In genomic region chr15:31974855-31975421, GRCh38 we compare ENCODE assay signal across 8 cellular contexts. TPM values are rescaled to one million over a fixed set of nuclear protein-coding genes. Genes with fewer than 3 reads are reported as not detected.
DNase-seq lines count a peak whose midpoint lies in the region; ATAC-seq and TF ChIP-seq lines count a peak whose summit lies in the region.

No MANE protein-coding gene starts in this region.

- no peaks in the 10 kb centered on the region for H3K27me3 ChIP-seq in DND-41 (ENCODE audit: insufficient read depth, low read length, poor library complexity)
- peaks cover 14% of the 10 kb centered on the region for H3K27me3 ChIP-seq in HUES64 (ENCODE audit: insufficient read depth, low read length)
- no peaks in the 10 kb centered on the region for H3K27me3 ChIP-seq in colonic mucosa
- H3K27me3 ChIP-seq in vagina: no peaks in the 10 kb centered on the region

- no peak overlapping the region for H3K4me2 ChIP-seq in DND-41 (ENCODE audit: insufficient read depth, low read length)

- H3K9ac ChIP-seq in DND-41 (ENCODE audit: low read depth, low read length) (no peak overlapping the region), HUES64 (ENCODE audit: low read depth, low read length) (no peak overlapping the region), colonic mucosa (ENCODE audit: low read depth in 2 of 2, low read length in 2 of 2) (peak overlapping the region; percentile 27 to 41)

- H3K27ac ChIP-seq in DND-41 (ENCODE audit: low read length): no peak overlapping the region
- H3K27ac ChIP-seq in HUES64 (ENCODE audit: low read depth, low read length): no peak overlapping the region
- no peak overlapping the region for H3K27ac ChIP-seq in colonic mucosa
- H3K27ac ChIP-seq in vagina: no peak overlapping the region

- no peak overlapping the region for H3K27ac Mint-ChIP-seq in mesothelial cell of epicardium

- peaks cover 2% of the 10 kb centered on the region for H3K4me1 Mint-ChIP-seq in mesothelial cell of epicardium

- no peak overlapping the region for H2AFZ ChIP-seq in DND-41 (ENCODE audit: low read depth, low read length)

- TF ChIP-seq CTCF in DND-41 (IDR thresholded peaks at IDR 0.05; ENCODE audit: borderline replicate concordance, extremely low read depth, low read length, poor library complexity, severe bottlenecking) (peak; percentile 71), colonic mucosa (IDR thresholded peaks at IDR 0.05) (peak; percentile 44), mesothelial cell of epicardium (IDR thresholded peaks at IDR 0.05; ENCODE audit: unreplicated experiment) (peak; percentile 81), vagina (IDR thresholded peaks at IDR 0.05) (peak in 1 of 3 experiments; percentile 31)

- DNase-seq in DND-41 (peak; percentile 30), SHP77 treated with DMSO at 0.1 percent for 48 hours (lab: John Stamatoyannopoulos, UW) (peak; percentile 56), colonic mucosa (peak; percentile 59), mesothelial cell of epicardium (ENCODE audit: low spot score in 2 of 2, unreplicated experiment in 2 of 2) (peak in 1 of 2 experiments; percentile 56), vagina (ENCODE audit: extremely low spot score in 2 of 2) (no peak)
- no peak for DNase-seq in activated effector memory CD4-positive, alpha-beta T cell treated with anti-CD3 and anti-CD28 coated beads, Interleukin-2, amount 50 U/mL, for 16 hours

- H3K36me3 Mint-ChIP-seq in mesothelial cell of epicardium: no peaks in the 10 kb centered on the region

- 28% methylated on average over 18 of the region's 18 CpGs for WGBS in HUES64

- H4K20me1 ChIP-seq in DND-41 (ENCODE audit: insufficient read depth, low read length): no peaks in the 10 kb centered on the region

- H3K9me3 ChIP-seq in DND-41 (ENCODE audit: insufficient read depth, low read length, severe bottlenecking) (no peaks in the 10 kb centered on the region), HUES64 (ENCODE audit: insufficient read depth, low read depth, low read length) (no peaks in the 10 kb centered on the region), colonic mucosa (no peaks in the 10 kb centered on the region), vagina (no peaks in the 10 kb centered on the region)

- no peaks in the 10 kb centered on the region for H3K79me2 ChIP-seq in DND-41 (ENCODE audit: insufficient read depth, low read length)

- peak overlapping the region; percentile 7 for H3K4me3 Mint-ChIP-seq in mesothelial cell of epicardium

- H3K36me3 ChIP-seq in DND-41 (ENCODE audit: insufficient read depth, low read length): no peaks in the 10 kb centered on the region
- no peaks in the 10 kb centered on the region for H3K36me3 ChIP-seq in HUES64 (ENCODE audit: insufficient read depth, low read length)
- H3K36me3 ChIP-seq in colonic mucosa: no peaks in the 10 kb centered on the region
- H3K36me3 ChIP-seq in vagina: no peaks in the 10 kb centered on the region

- no peak for TF ChIP-seq POLR2A in vagina (IDR thresholded peaks at IDR 0.05)

- intact Hi-C loops in colonic mucosa (cut with DNase I) (loop anchor here (10.0 kb wide), 1 partner anchor 330 kb away; no protein-coding TSS in a partner anchor), vagina (cut with DNase I) (no loop called here)

- ATAC-seq in DND-41 (ENCODE audit: insufficient read depth, low read depth) (peak; percentile 58; the same call in 2 of the 3 replicates), GM19463 (IDR thresholded peaks at IDR 0.05; ENCODE audit: unreplicated experiment) (no peak)

- H3K27me3 Mint-ChIP-seq in mesothelial cell of epicardium (ENCODE audit: low read depth): peaks cover 56% of the 10 kb centered on the region

- H3K4me1 ChIP-seq in DND-41 (ENCODE audit: insufficient read depth, low read length): no peaks in the 10 kb centered on the region
- H3K4me1 ChIP-seq in HUES64 (ENCODE audit: insufficient read depth, low read length): peaks cover 6% of the 10 kb centered on the region; the same call in 1 of the 2 replicates
- H3K4me1 ChIP-seq in colonic mucosa: peaks cover 3% of the 10 kb centered on the region
- peaks cover 7% of the 10 kb centered on the region for H3K4me1 ChIP-seq in vagina

- no peaks in the 10 kb centered on the region for H3K9me3 Mint-ChIP-seq in mesothelial cell of epicardium

- H3K4me3 ChIP-seq in DND-41 (ENCODE audit: low read depth in 1 of 2, low read length in 2 of 2) (no peak overlapping the region), HUES64 (ENCODE audit: low read length) (peak overlapping the region; percentile 35), colonic mucosa (peak overlapping the region; percentile 35), vagina (peak overlapping the region in 1 of 2 donors; percentile 13)

RNA-seq across cellular contexts. Expression of gene CHRNA7, which starts 55.4 kb away (rescaled TPM):
- 3.6 TPM for polyA plus RNA-seq in HUES64 (2013, experiment 1 of 2)
- polyA plus RNA-seq in HUES64 (2013, experiment 2 of 2): 3.5 TPM
- total RNA-seq in colonic mucosa: 1 to 10 TPM; 3.9 to 5.2 TPM
- 2.2 to 3.0 TPM (median 2.9 TPM) in 3 replicates for total RNA-seq in mesothelial cell of epicardium
- total RNA-seq in vagina: 10.1 TPM

Comparison
In these comparisons a context has a peak if more than half of its experiments do, and no peak if none do; other contexts are left out.
1. DNase-seq: peak in DND-41 (single experiment), SHP77 treated with DMSO at 0.1 percent for 48 hours (single experiment) and colonic mucosa (single experiment); none in vagina (0 of 2) and activated effector memory CD4-positive, alpha-beta T cell treated with anti-CD3 and anti-CD28 coated beads, Interleukin-2, amount 50 U/mL, for 16 hours (single experiment).
2. H3K4me3 ChIP-seq: peak in HUES64 (single experiment) and colonic mucosa (single experiment); none in DND-41 (0 of 2).
3. H3K9ac ChIP-seq: peak in colonic mucosa (2 of 2); none in DND-41 (single experiment) and HUES64 (single experiment).